15 cellular contexts compared by ENCODE assay signal in the genomic region with DNA sequence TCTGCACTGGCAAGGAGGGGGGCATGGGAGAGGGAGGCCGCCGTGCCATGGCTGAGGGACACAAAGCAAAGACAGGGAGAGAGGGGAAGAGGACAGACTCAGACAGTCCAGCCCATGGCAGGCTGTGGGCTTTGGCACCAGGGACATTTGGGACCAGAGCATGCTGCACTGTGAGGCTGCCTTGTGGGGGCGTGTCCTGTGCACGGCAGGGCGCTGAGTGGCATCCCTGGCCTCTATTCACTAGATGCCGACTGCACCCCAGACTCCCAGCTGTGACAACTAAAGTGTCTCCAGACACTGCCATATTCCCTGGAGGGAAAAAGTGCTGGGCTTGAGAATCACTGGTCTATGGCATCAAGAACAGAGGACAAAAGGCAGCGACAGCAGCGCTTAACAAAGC.
"Had no signal": no experiment of that assay in that cellular context is flagged by ENCODE, and none has a peak within 500 bp of the region (broad histone marks: within the 10 kb centered on the region; RNA-seq: fewer than 3 reads in every experiment).

No MANE protein-coding gene starts in this region.

- H3K27ac Mint-ChIP-seq: activated B cell treated with CpG ODN at 0.5 μM for 24 hours; activated naive CD4-positive, alpha-beta T cell treated with anti-CD3 and anti-CD28 coated beads, Interleukin-2, amount 10 ng/mL, durations not matched to agents 7 days and 5 days; activated T-helper 2 cell treated with anti-CD3 and anti-CD28 coated beads, Interferon-gamma antibody, Interleukin-2, Interleukin-4, amounts not matched to agents 10 μg/mL and 5 μg/mL and 100 μg/mL, durations not matched to agents 14 hours and 24 hours and 36 hours had no signal

- H3K36me3 ChIP-seq: ovary had no signal

- H3K9me3 ChIP-seq: gastroesophageal sphincter, ovary, upper lobe of left lung had no signal

- H3K4me3 ChIP-seq: gastroesophageal sphincter, ovary, upper lobe of left lung had no signal

- DNase-seq: activated B cell treated with CpG ODN at 0.5 μM for 24 hours; activated CD4-positive, alpha-beta T cell treated with anti-CD3 and anti-CD28 coated beads, Interleukin-2, amount 50 U/mL, for 1 hour; activated naive CD4-positive, alpha-beta T cell treated with anti-CD3 and anti-CD28 coated beads, Interleukin-2, amount 10 ng/mL, durations not matched to agents 7 days and 5 days; central memory CD4-positive, alpha-beta T cell; effector memory CD4-positive, alpha-beta T cell; left ventricle myocardium superior; mesenchymal stem cell; nephron progenitor cell; ovary; right cardiac atrium; stimulated activated CD4-positive, alpha-beta T cell treated with anti-CD3 and anti-CD28 coated beads, Interleukin-1b, Interleukin-23, amount 100 ng/mL, for 48 hours; stimulated activated naive CD4-positive, alpha-beta T cell; upper lobe of left lung had no signal

- H3K27me3 ChIP-seq: gastroesophageal sphincter, ovary, upper lobe of left lung had no signal

- H3K4me1 ChIP-seq: upper lobe of left lung had no signal

- H3K9me3 Mint-ChIP-seq: activated B cell treated with CpG ODN at 0.5 μM for 24 hours; activated naive CD4-positive, alpha-beta T cell treated with anti-CD3 and anti-CD28 coated beads, Interleukin-2, amount 10 ng/mL, durations not matched to agents 7 days and 5 days; activated T-helper 2 cell treated with anti-CD3 and anti-CD28 coated beads, Interferon-gamma antibody, Interleukin-2, Interleukin-4, amounts not matched to agents 10 μg/mL and 5 μg/mL and 100 μg/mL, durations not matched to agents 14 hours and 24 hours and 36 hours; nephron progenitor cell had no signal

- H3K4me3 Mint-ChIP-seq: activated B cell treated with CpG ODN at 0.5 μM for 24 hours; activated naive CD4-positive, alpha-beta T cell treated with anti-CD3 and anti-CD28 coated beads, Interleukin-2, amount 10 ng/mL, durations not matched to agents 7 days and 5 days; nephron progenitor cell had no signal

- H3K27ac ChIP-seq: gastroesophageal sphincter, ovary, upper lobe of left lung had no signal

- H3K27me3 Mint-ChIP-seq: activated B cell treated with CpG ODN at 0.5 μM for 24 hours; activated naive CD4-positive, alpha-beta T cell treated with anti-CD3 and anti-CD28 coated beads, Interleukin-2, amount 10 ng/mL, durations not matched to agents 7 days and 5 days had no signal

- ATAC-seq: gastroesophageal sphincter, left ventricle myocardium superior, right cardiac atrium had no signal
